1 cellular context compared by ENCODE assay signal in genomic region chr5:126742425-126742824, GRCh38.
TF ChIP-seq lines count a peak whose summit lies in the region.

No MANE protein-coding gene starts in this region.

TF ChIP-seq in WTC11, 78 proteins besides CTCF, POLR2A, EP300 and RAD21 (continued from another document):
- TF ChIP-seq, protein P1, sequence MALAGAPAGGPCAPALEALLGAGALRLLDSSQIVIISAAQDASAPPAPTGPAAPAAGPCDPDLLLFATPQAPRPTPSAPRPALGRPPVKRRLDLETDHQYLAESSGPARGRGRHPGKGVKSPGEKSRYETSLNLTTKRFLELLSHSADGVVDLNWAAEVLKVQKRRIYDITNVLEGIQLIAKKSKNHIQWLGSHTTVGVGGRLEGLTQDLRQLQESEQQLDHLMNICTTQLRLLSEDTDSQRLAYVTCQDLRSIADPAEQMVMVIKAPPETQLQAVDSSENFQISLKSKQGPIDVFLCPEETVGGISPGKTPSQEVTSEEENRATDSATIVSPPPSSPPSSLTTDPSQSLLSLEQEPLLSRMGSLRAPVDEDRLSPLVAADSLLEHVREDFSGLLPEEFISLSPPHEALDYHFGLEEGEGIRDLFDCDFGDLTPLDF (CRISPR knock-in tag; IDR thresholded peaks at IDR 0.05), result no peak
- no peak for TF ChIP-seq ZNF263 (CRISPR knock-in tag; IDR thresholded peaks at IDR 0.05; ENCODE audit: low read depth)
- TF ChIP-seq NR1H2 (CRISPR knock-in tag; IDR thresholded peaks at IDR 0.05), result no peak
- TF ChIP-seq, protein P2, sequence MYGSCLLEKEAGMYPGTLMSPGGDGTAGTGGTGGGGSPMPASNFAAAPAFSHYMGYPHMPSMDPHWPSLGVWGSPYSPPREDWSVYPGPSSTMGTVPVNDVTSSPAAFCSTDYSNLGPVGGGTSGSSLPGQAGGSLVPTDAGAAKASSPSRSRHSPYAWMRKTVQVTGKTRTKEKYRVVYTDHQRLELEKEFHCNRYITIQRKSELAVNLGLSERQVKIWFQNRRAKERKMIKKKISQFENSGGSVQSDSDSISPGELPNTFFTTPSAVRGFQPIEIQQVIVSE (CRISPR knock-in tag; IDR thresholded peaks at IDR 0.05; ENCODE audit: borderline replicate concordance), result no peak
- no peak for TF ChIP-seq CREB1 (CRISPR knock-in tag; IDR thresholded peaks at IDR 0.05)
- TF ChIP-seq FOXK1 (CRISPR knock-in tag; IDR thresholded peaks at IDR 0.05), result no peak
